In genomic region chrX:65587616-65588526, GRCh38 we compare ENCODE assay signal across 1 cellular context.
TF ChIP-seq lines count a peak whose summit lies in the region.

No MANE protein-coding gene starts in this region.

TF ChIP-seq in IMR-90, 13 proteins besides CTCF, POLR2A, EP300 and RAD21 (continued from another document):
- TF ChIP-seq USF2 (IDR thresholded peaks at IDR 0.05; ENCODE audit: low read depth, low read length) (no peak), MAZ (IDR thresholded peaks at IDR 0.05; ENCODE audit: borderline replicate concordance, low read depth, low read length) (no peak), SMC3 (IDR thresholded peaks at IDR 0.05; ENCODE audit: low read depth, low read length) (no peak), ELK1 (IDR thresholded peaks at IDR 0.05; ENCODE audit: borderline replicate concordance, low read depth, low read length) (no peak), FOS (IDR thresholded peaks at IDR 0.05; ENCODE audit: low read depth, low read length) (no peak)
